ENCODE assay signal across 8 cellular contexts in the genomic region with DNA sequence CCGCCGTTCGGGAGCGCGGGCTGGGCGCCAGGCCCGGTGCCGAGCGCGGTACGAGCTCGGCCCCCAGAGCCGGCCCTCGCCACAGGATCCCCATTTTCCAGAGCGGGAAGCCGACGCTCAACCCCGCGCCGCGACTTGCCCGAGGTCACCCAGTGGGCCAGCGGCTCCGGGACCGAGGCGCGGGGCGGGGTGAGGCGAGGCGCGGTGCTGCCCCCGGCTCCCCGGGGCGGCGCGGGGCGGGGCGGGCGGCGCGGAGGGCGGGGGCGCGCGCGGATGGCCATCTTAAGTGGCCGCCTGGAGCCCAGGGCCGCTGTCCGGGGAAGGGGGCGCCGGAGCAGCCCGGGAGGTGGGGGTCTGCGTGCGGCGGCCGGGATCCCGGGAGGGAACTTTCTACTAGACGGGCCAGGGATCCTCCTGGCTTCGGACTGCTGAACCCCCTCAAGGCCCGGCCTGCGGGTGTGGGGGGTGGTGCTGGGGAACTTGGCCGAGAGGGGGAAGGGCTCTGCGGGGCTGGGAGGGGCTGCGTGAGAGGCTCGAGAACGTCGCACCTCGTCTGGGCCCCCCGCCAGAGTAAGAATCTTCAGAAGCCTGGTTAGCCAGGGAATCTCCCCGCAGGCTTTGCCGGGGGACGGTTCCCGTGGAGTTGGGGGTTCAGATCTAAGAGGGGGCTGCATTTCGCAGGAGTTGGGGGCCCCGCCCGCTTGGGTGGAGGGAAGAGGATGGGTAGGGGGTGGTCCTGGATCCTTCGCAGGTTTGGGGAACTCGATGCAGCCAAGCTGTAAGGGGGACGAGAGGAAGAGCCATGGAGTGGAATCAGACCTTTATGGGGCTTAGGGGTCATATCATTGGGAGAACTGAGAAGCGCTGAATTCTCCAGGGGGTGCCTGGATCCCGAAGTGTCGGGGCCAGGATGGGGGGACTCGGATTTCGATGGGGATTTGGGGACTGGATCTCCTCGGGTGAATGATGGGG. TPM values are rescaled to one million over a fixed set of nuclear protein-coding genes. Genes with fewer than 3 reads are reported as not detected.
A peak's percentile ranks its signal among the peaks of the same experiment; 100 is the strongest.
DNase-seq lines count a peak whose midpoint lies in the region; ATAC-seq and TF ChIP-seq lines count a peak whose summit lies in the region.

No MANE protein-coding gene starts in this region.

- H3K9me3 Mint-ChIP-seq in naive thymus-derived CD4-positive, alpha-beta T cell, result peaks cover 0 to 1% (median 0%) of the 10 kb centered on the region in 11 donors

- H3K27ac Mint-ChIP-seq in naive thymus-derived CD4-positive, alpha-beta T cell, result peak overlapping the region; percentile 87 to 98 (median 94)

- TF ChIP-seq CTCF in esophagus squamous epithelium (IDR thresholded peaks at IDR 0.05) (no peak), testis (IDR thresholded peaks at IDR 0.05) (no peak)

- H3K4me3 ChIP-seq in esophagus squamous epithelium, result peak overlapping the region; percentile 72 to 95 (median 83)
- H3K4me3 ChIP-seq in naive thymus-derived CD4-positive, alpha-beta T cell (ENCODE audit: low read length), result peak overlapping the region; percentile 91
- peak overlapping the region; percentile 80 to 88 for H3K4me3 ChIP-seq in testis

- WGBS in esophagus squamous epithelium, 2 donors, result 0 to 1% methylated on average over 13 to 16 of the region's 85 CpGs
- 2% methylated on average over 14 to 75 of the region's 85 CpGs for WGBS in testis, 2 donors

- H3K36me3 Mint-ChIP-seq in naive thymus-derived CD4-positive, alpha-beta T cell, result peaks cover 0 to 7% (median 0%) of the 10 kb centered on the region in 5 donors

- POLR2A ChIA-PET in naive thymus-derived CD4-positive, alpha-beta T cell (lab: Charles Lee), result interaction anchor here (0.6 to 3.2 kb wide), 11 partner anchors 12 to 1946 kb away, joined by 3 to 18 read pairs (median 5); a partner anchor contains a TSS

- H3K4me1 ChIP-seq in esophagus squamous epithelium, result peaks cover 21 to 49% (median 23%) of the 10 kb centered on the region in 3 donors
- peaks cover 10 to 12% of the 10 kb centered on the region in 2 donors for H3K4me1 ChIP-seq in naive thymus-derived CD4-positive, alpha-beta T cell (ENCODE audit: control insufficient read depth in 2 of 2, insufficient read depth in 2 of 2, low read length in 2 of 2)
- peaks cover 17% of the 10 kb centered on the region for H3K4me1 ChIP-seq in testis

- peaks cover 0 to under 1% (median 0%) of the 10 kb centered on the region in 5 donors for H3K27me3 Mint-ChIP-seq in naive thymus-derived CD4-positive, alpha-beta T cell

- DNase-seq in 8988T (peak; percentile 50), NCI-H69 (lab: John Stamatoyannopoulos, UW) (peak; percentile 90), activated T-cell treated with anti-CD3 and anti-CD28 coated beads for 48 hours (ENCODE audit: low read depth) (peak; percentile 69), esophagus squamous epithelium (lab: John Stamatoyannopoulos, UW) (no peak), testis (peak; percentile 76)
- DNase-seq in naive thymus-derived CD4-positive, alpha-beta T cell, result peak in 7 of 9 donors; percentile 37 to 83 (median 40)

- peak; percentile 42 for ATAC-seq in GM18505 (IDR thresholded peaks at IDR 0.05; ENCODE audit: unreplicated experiment)
- peak; percentile 31 for ATAC-seq in HG02973 (IDR thresholded peaks at IDR 0.05; ENCODE audit: unreplicated experiment)
- peak; percentile 59 for ATAC-seq in naive thymus-derived CD4-positive, alpha-beta T cell

- no peaks in the 10 kb centered on the region for H3K27me3 ChIP-seq in esophagus squamous epithelium
- H3K27me3 ChIP-seq in naive thymus-derived CD4-positive, alpha-beta T cell (ENCODE audit: control insufficient read depth in 2 of 2, insufficient read depth in 2 of 2, low read length in 2 of 2), result no peaks in the 10 kb centered on the region
- no peaks in the 10 kb centered on the region for H3K27me3 ChIP-seq in testis

- no peak for TF ChIP-seq POLR2A in GM18505 (IDR thresholded peaks at IDR 0.05; ENCODE audit: borderline replicate concordance, extremely low read depth, insufficient read depth, insufficient read length)
- TF ChIP-seq POLR2A in esophagus squamous epithelium (IDR thresholded peaks at IDR 0.05), result peak in 1 of 4 donors; percentile 10
- no peak for TF ChIP-seq POLR2A in testis (IDR thresholded peaks at IDR 0.05)

- H3K4me1 Mint-ChIP-seq in naive thymus-derived CD4-positive, alpha-beta T cell, result peaks cover 12 to 31% (median 24%) of the 10 kb centered on the region in 7 donors

- H3K9me3 ChIP-seq in esophagus squamous epithelium (no peaks in the 10 kb centered on the region), testis (no peaks in the 10 kb centered on the region)
- no peaks in the 10 kb centered on the region for H3K9me3 ChIP-seq in naive thymus-derived CD4-positive, alpha-beta T cell (ENCODE audit: control insufficient read depth in 2 of 3, low read length in 3 of 3)

- intact Hi-C loops in esophagus squamous epithelium (cut with DNase I), result no loop called here
- intact Hi-C loops in naive thymus-derived CD4-positive, alpha-beta T cell (cut with micrococcal nuclease), result loop anchor here (1.0 to 10.0 kb wide), 18 partner anchors 14 to 1949 kb away; a partner anchor contains a TSS
- intact Hi-C loops in testis (cut with DNase I; ENCODE audit: low total_unique reads), result no loop called here

- CTCF ChIA-PET in naive thymus-derived CD4-positive, alpha-beta T cell (lab: Charles Lee), result interaction anchor here (0.6 to 1.7 kb wide), 5 partner anchors 13 to 191 kb away, joined by 3 to 4 read pairs (median 3); no protein-coding TSS in a partner anchor

- H3K36me3 ChIP-seq in esophagus squamous epithelium (peaks cover 7 to 24% (median 11%) of the 10 kb centered on the region in 3 donors), testis (ENCODE audit: low read depth, missing control alignments) (no peaks in the 10 kb centered on the region)
- H3K36me3 ChIP-seq in naive thymus-derived CD4-positive, alpha-beta T cell (ENCODE audit: control insufficient read depth in 2 of 3, insufficient read depth in 3 of 3, low read length in 3 of 3), result peaks cover 0 to 20% (median 0%) of the 10 kb centered on the region in 3 experiments

- peak overlapping the region; percentile 94 to 99 (median 98) for H3K27ac ChIP-seq in esophagus squamous epithelium
- H3K27ac ChIP-seq in naive thymus-derived CD4-positive, alpha-beta T cell (ENCODE audit: low read depth, low read length), result peak overlapping the region; percentile 88
- peak overlapping the region; percentile 88 to 96 for H3K27ac ChIP-seq in testis

- H3K4me3 Mint-ChIP-seq in naive thymus-derived CD4-positive, alpha-beta T cell, result peak overlapping the region; percentile 90 to 99 (median 94)

RNA-seq across cellular contexts. Expression of a gene that starts 0.7 kb away (rescaled TPM):
- total RNA-seq in esophagus squamous epithelium, result 10 to 100 TPM; 22.4 to 61.2 (median 26.3) TPM
- 100 to 1,000 TPM; 103 to 182 (median 134) TPM for total RNA-seq in naive thymus-derived CD4-positive, alpha-beta T cell
- 1 to 10 TPM; 4.1 to 6.3 TPM for polyA plus RNA-seq in naive thymus-derived CD4-positive, alpha-beta T cell
- 100 to 1,000 TPM; 120 to 132 TPM for total RNA-seq in testis
- 48.1 TPM for polyA plus RNA-seq in testis (ENCODE audit: insufficient read depth, low read depth, low replicate concordance)

RNA-seq across cellular contexts. Expression of a gene that starts 7.3 kb away (rescaled TPM):
- total RNA-seq in esophagus squamous epithelium (10 to 100 TPM in 1 of 4 donors, 1 to 10 TPM in 2, not detected in 1; 1.7 to 41.6 (median 9.1) TPM), testis (1 to 10 TPM; 1.3 to 8.7 TPM)
- total RNA-seq in naive thymus-derived CD4-positive, alpha-beta T cell, result 1 to 10 TPM in 3 of 5 experiments, not detected in 2; 1.1 to 2.6 (median 2.4) TPM
- not detected for polyA plus RNA-seq in naive thymus-derived CD4-positive, alpha-beta T cell
- 37.3 TPM for polyA plus RNA-seq in testis (ENCODE audit: insufficient read depth, low read depth, low replicate concordance)

RNA-seq across cellular contexts. Expression of a gene that starts 20.1 kb away (rescaled TPM):
- total RNA-seq in esophagus squamous epithelium, result not detected
- not detected for total RNA-seq in naive thymus-derived CD4-positive, alpha-beta T cell
- not detected for polyA plus RNA-seq in naive thymus-derived CD4-positive, alpha-beta T cell
- total RNA-seq in testis, result 1 to 10 TPM; 1.3 to 2.0 TPM
- 1.6 TPM for polyA plus RNA-seq in testis (ENCODE audit: insufficient read depth, low read depth, low replicate concordance)

RNA-seq across cellular contexts. Expression of a gene that starts 32.0 kb away (rescaled TPM):
- 1 to 10 TPM in 2 of 4 donors, under 1 TPM in 1, not detected in 1; 0.38 to 7.6 (median 1.5) TPM for total RNA-seq in esophagus squamous epithelium
- not detected for total RNA-seq in naive thymus-derived CD4-positive, alpha-beta T cell
- not detected for polyA plus RNA-seq in naive thymus-derived CD4-positive, alpha-beta T cell
- 1 to 10 TPM in 1 of 2 donors, not detected in 1; 1.2 TPM for total RNA-seq in testis
- polyA plus RNA-seq in testis (ENCODE audit: insufficient read depth, low read depth, low replicate concordance), result 3.7 TPM

Comparison
In these comparisons a context has a peak if more than half of its experiments do, and no peak if none do; other contexts are left out.
1. intact Hi-C loops: an anchor here in naive thymus-derived CD4-positive, alpha-beta T cell (1.0 to 10.0 kb wide); none called in esophagus squamous epithelium and testis.